In genomic region chr10:96271017-96271815, GRCh38 we compare ENCODE assay signal across 8 cellular contexts. TPM values are rescaled to one million over a fixed set of nuclear protein-coding genes. Genes with fewer than 3 reads are reported as not detected.
DNase-seq lines count a peak whose midpoint lies in the region; ATAC-seq and TF ChIP-seq lines count a peak whose summit lies in the region.

Gene BLNK (minus strand): TSS chr10:96271569. CDS start chr10:96271398, 171 bp downstream.

- H3K36me3 ChIP-seq in parathyroid adenoma (ENCODE audit: control insufficient read depth, insufficient read depth, low read length) = no peaks in the 10 kb centered on the region

- H3K4me1 ChIP-seq in parathyroid adenoma = peaks cover 21% of the 10 kb centered on the region

- ATAC-seq in GM21529 (IDR thresholded peaks at IDR 0.05; ENCODE audit: unreplicated experiment) = peak; percentile 65

- no peak within 1 kb of the TSS for H3K27ac Mint-ChIP-seq in endothelial cell (ENCODE audit: unreplicated experiment)

- no peak for TF ChIP-seq RAD21 in Ishikawa (IDR thresholded peaks at IDR 0.05; ENCODE audit: low read depth)

- no peaks in the 10 kb centered on the region for H3K9me3 ChIP-seq in parathyroid adenoma (ENCODE audit: control insufficient read depth, low read length)

- H3K4me3 Mint-ChIP-seq in endothelial cell (ENCODE audit: unreplicated experiment) = no peak within 1 kb of the TSS

- no peaks in the 10 kb centered on the region for H3K4me1 Mint-ChIP-seq in endothelial cell (ENCODE audit: unreplicated experiment)

- H3K4me3 ChIP-seq in GM12864 (ENCODE audit: low read depth, low read length) = peak within 1 kb of the TSS; percentile 83
- H3K4me3 ChIP-seq in parathyroid adenoma (ENCODE audit: low read depth, low read length) = peak within 1 kb of the TSS; percentile 63

- peak within 1 kb of the TSS; percentile 73 for H3K4me2 ChIP-seq in parathyroid adenoma (ENCODE audit: low read length)

- no peaks in the 10 kb centered on the region for H3K27me3 ChIP-seq in parathyroid adenoma (ENCODE audit: control insufficient read depth, insufficient read depth, low read length)

- TF ChIP-seq EP300 in Ishikawa (IDR thresholded peaks at IDR 0.05; ENCODE audit: borderline replicate concordance) = peak; percentile 51; the same call in 1 of the 2 replicates

- peaks cover 4% of the 10 kb centered on the region for H3K27me3 Mint-ChIP-seq in endothelial cell (ENCODE audit: unreplicated experiment)

- DNase-seq in GM12864 (ENCODE audit: low read depth) (peak; percentile 85), epithelial cell of prostate (ENCODE audit: low read depth, low spot score) (peak; percentile 77), mesenteric fat pad (ENCODE audit: low spot score) (no peak), NCI-H774 (lab: John Stamatoyannopoulos, UW) (no peak), endothelial cell (ENCODE audit: low spot score) (no peak)

- H3K27ac ChIP-seq in epithelial cell of prostate = peak within 1 kb of the TSS; percentile 75
- peak within 1 kb of the TSS; percentile 66 for H3K27ac ChIP-seq in parathyroid adenoma

- H3K79me2 ChIP-seq in parathyroid adenoma = no peaks in the 10 kb centered on the region

- no peaks in the 10 kb centered on the region for H3K9me3 Mint-ChIP-seq in endothelial cell (ENCODE audit: unreplicated experiment)

- H3K36me3 Mint-ChIP-seq in endothelial cell (ENCODE audit: low read depth, unreplicated experiment) = no peaks in the 10 kb centered on the region

- H2AFZ ChIP-seq in parathyroid adenoma = peak within 1 kb of the TSS; percentile 65

- H3K9ac ChIP-seq in parathyroid adenoma = no peak within 1 kb of the TSS

- TF ChIP-seq CTCF in GM12864 (IDR thresholded peaks at IDR 0.05; ENCODE audit: low read depth, low read length, missing control alignments) = no peak
- no peak for TF ChIP-seq CTCF in parathyroid adenoma (IDR thresholded peaks at IDR 0.05)
- TF ChIP-seq CTCF in endothelial cell (IDR thresholded peaks at IDR 0.05; ENCODE audit: unreplicated experiment) = no peak

TF ChIP-seq in Ishikawa, 13 proteins besides CTCF, POLR2A, EP300 and RAD21:
- peak; percentile 35; the same call in 1 of the 2 replicates for TF ChIP-seq CEBPB (IDR thresholded peaks at IDR 0.05)
- no peak for TF ChIP-seq REST (IDR thresholded peaks at IDR 0.05; ENCODE audit: low read depth)
- 0 out of 2 replicates have a peak, but pooled peaks have one; percentile 18 for TF ChIP-seq FOXM1 (IDR thresholded peaks at IDR 0.05; ENCODE audit: borderline replicate concordance, low read depth)
- no peak for TF ChIP-seq EGR1 (IDR thresholded peaks at IDR 0.05)
- no peak for TF ChIP-seq TEAD4 (IDR thresholded peaks at IDR 0.05)
- peak; percentile 60 for TF ChIP-seq TCF12 (IDR thresholded peaks at IDR 0.05; ENCODE audit: low read depth)
- no peak for TF ChIP-seq ZBTB7A (IDR thresholded peaks at IDR 0.05; ENCODE audit: low read depth)
- 0 out of 2 replicates have a peak, but pooled peaks have one; percentile 24 for TF ChIP-seq CREB1 (IDR thresholded peaks at IDR 0.05; ENCODE audit: low read depth)
- no peak for TF ChIP-seq YY1 (IDR thresholded peaks at IDR 0.05; ENCODE audit: low read depth)
- peak; percentile 62 for TF ChIP-seq MAX (IDR thresholded peaks at IDR 0.05)
- TF ChIP-seq USF1 (IDR thresholded peaks at IDR 0.05) = peak; percentile 86
- peak; percentile 73 for TF ChIP-seq NFIC (IDR thresholded peaks at IDR 0.05)
- 0 out of 2 replicates have a peak, but pooled peaks have one; percentile 5 for TF ChIP-seq TAF1 (IDR thresholded peaks at IDR 0.05; ENCODE audit: low read depth)

RNA-seq across cellular contexts. Expression of gene BLNK, which starts in this region (rescaled TPM):
- total RNA-seq in mesenteric fat pad (4.7 TPM), endothelial cell (ENCODE audit: unreplicated experiment) (not detected)

Comparison
In these comparisons a context has a peak if more than half of its experiments do, and no peak if none do; other contexts are left out.
1. DNase-seq: peak in GM12864 (single experiment) and epithelial cell of prostate (single experiment); none in mesenteric fat pad (single experiment), NCI-H774 (single experiment) and endothelial cell (single experiment).